ENCODE assay signal across 21 cellular contexts in genomic region chr13:66375756-66376155, GRCh38.
"Had no signal": no experiment of that assay in that cellular context is flagged by ENCODE, and none has a peak within 500 bp of the region (broad histone marks: within the 10 kb centered on the region; RNA-seq: fewer than 3 reads in every experiment).

No MANE protein-coding gene starts in this region.

- H3K4me2 ChIP-seq: hepatocyte had no signal

- H3K4me1 ChIP-seq: colonic mucosa, lower lobe of right lung, tibial nerve had no signal

- H3K9me3 ChIP-seq: colonic mucosa, lower lobe of right lung, tibial nerve had no signal

- DNase-seq: activated CD4-positive, alpha-beta T cell treated with anti-CD3 and anti-CD28 coated beads, Interleukin-2, amount 10 ng/mL, durations not matched to agents 24 days and 14 days; activated CD4-positive, CD25-positive, alpha-beta regulatory T cell; activated CD8-positive, alpha-beta T cell treated with anti-CD3 and anti-CD28 coated beads, Interleukin-2, amount 10 ng/mL, durations not matched to agents 7 days and 5 days; activated naive CD4-positive, alpha-beta T cell treated with Interleukin-2 at 50 U/mL for 16 hours; activated naive CD8-positive, alpha-beta T cell treated with anti-CD3 and anti-CD28 coated beads, Interleukin-2, amount 10 ng/mL, durations not matched to agents 7 days and 5 days; activated T-cell treated with anti-CD3 and anti-CD28 coated beads, Interleukin-2, amount 50 U/mL, for 24 hours; anterior cingulate cortex; central memory CD4-positive, alpha-beta T cell; colonic mucosa; endodermal cell; islet precursor cell; left colon; lower lobe of right lung; natural killer cell; nucleus accumbens; posterior cingulate gyrus; stimulated activated CD4-positive, alpha-beta T cell treated with anti-CD3 and anti-CD28 coated beads, Interleukin-2, amount 100 ng/mL, for 24 hours; T1000 had no signal

- H3K27me3 ChIP-seq: colonic mucosa, hepatocyte, tibial nerve had no signal

- ATAC-seq: activated CD8-positive, alpha-beta T cell treated with anti-CD3 and anti-CD28 coated beads, Interleukin-2, amount 10 ng/mL, durations not matched to agents 7 days and 5 days; left colon; lower lobe of right lung; natural killer cell had no signal

- H3K4me3 ChIP-seq: colonic mucosa, hepatocyte, lower lobe of right lung, tibial nerve had no signal

- H3K36me3 ChIP-seq: colonic mucosa, lower lobe of right lung, tibial nerve had no signal

- H3K27ac ChIP-seq: colonic mucosa, hepatocyte, lower lobe of right lung, tibial nerve had no signal

- FAIRE-seq: urothelium cell line had no signal

- H2AFZ ChIP-seq: hepatocyte had no signal
